In the genomic region with DNA sequence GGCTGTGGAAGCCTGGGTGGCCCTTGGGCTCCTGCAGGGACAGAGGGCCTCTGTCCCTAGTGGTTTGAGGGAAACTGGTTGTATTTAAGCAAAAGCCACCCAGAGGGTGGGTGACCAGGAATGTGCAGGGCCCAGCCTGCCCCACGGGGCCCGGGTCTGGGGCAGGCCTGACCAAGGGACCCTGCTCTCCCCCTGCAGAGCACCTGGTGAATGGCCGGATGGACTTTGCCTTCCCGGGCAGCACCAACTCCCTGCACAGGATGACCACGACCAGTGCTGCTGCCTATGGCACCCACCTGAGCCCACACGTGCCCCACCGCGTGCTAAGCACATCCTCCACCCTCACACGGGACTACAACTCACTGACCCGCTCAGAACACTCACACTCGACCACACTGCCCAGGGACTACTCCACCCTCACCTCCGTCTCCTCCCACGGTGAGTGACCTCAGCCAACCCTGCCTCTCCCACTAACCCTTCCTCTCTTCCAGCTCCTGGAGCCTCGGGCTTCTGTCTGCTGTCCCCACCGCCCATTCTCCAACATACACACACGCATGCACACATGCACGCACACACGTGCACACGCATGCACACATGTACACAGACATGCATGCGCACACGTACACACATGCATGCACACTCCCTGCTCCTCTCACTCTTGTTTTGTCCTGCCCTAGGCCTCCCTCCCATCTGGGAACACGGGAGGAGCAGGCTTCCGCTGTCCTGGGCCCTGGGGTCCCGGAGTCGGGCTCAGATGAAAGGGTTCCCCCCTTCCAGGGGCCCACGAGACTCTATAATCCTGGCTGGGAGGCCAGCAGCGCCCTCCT, we compare ENCODE assay signal across 9 cellular contexts. TPM values are rescaled to one million over a fixed set of nuclear protein-coding genes. Genes with fewer than 3 reads are reported as not detected.
DNase-seq lines count a peak whose midpoint lies in the region; ATAC-seq, FAIRE-seq and TF ChIP-seq lines count a peak whose summit lies in the region.
"Had no signal": no experiment of that assay in that cellular context is flagged by ENCODE, and none has a peak within 500 bp of the region (broad histone marks: within the 10 kb centered on the region; RNA-seq: fewer than 3 reads in every experiment).

No MANE protein-coding gene starts in this region.

- peaks cover 3% of the 10 kb centered on the region for H3K27me3 Mint-ChIP-seq in CD4-positive, alpha-beta T cell
- H3K27me3 Mint-ChIP-seq in neural progenitor cell (ENCODE audit: insufficient read depth, low read depth): peaks cover 10% of the 10 kb centered on the region

- no peak overlapping the region for H2BK15ac ChIP-seq in IMR-90 (ENCODE audit: low read depth, low read length)

- no peak overlapping the region for H2BK20ac ChIP-seq in IMR-90 (ENCODE audit: low read depth, low read length)

- H3K9me3 ChIP-seq in CD4-positive, alpha-beta T cell (ENCODE audit: control insufficient read depth, low read length): no peaks in the 10 kb centered on the region
- H3K9me3 ChIP-seq in IMR-90 (ENCODE audit: control insufficient read depth, insufficient read depth, low read length) (no peaks in the 10 kb centered on the region), K562 (replicated peaks; ENCODE audit: control insufficient read depth, insufficient read depth, low read depth, low read length) (no peaks in the 10 kb centered on the region), neural progenitor cell (ENCODE audit: low read depth) (no peaks in the 10 kb centered on the region)

- peak overlapping the region; percentile 82 to 95; a peak in 2 of 4 replicates for H4K8ac ChIP-seq in IMR-90 (ENCODE audit: low read depth in 2 of 2, low read length in 2 of 2)

- H3K4me1 Mint-ChIP-seq in CD4-positive, alpha-beta T cell (ENCODE audit: low read depth): peaks cover 12% of the 10 kb centered on the region
- H3K4me1 Mint-ChIP-seq in neural progenitor cell: peaks cover 14% of the 10 kb centered on the region

- CTCF ChIA-PET in CD4-positive, alpha-beta T cell (lab: Charles Lee): interaction anchor here (0.8 to 2.6 kb wide), 17 partner anchors 9 to 309 kb away, joined by 3 to 51 read pairs (median 9); partner anchors contain the start of genes GALK1, RECQL5, SAP30BP and SMIM5
- CTCF ChIA-PET in IMR-90 (lab: Yijun Ruan, JAX): interaction anchor here (0.9 to 1.9 kb wide), 6 partner anchors 7 to 121 kb away, joined by 3 to 16 read pairs (median 7); partner anchors contain the start of genes GALK1, SMIM5 and WBP2
- CTCF ChIA-PET in K562 (lab: Yijun Ruan, JAX; ENCODE audit: low intra/inter-chr PET ratio): no interaction called here

- H2AFZ ChIP-seq in IMR-90 (replicated peaks; ENCODE audit: low read length, poor library complexity) (peak overlapping the region; percentile 98), K562 (ENCODE audit: low read depth, low read length) (peak overlapping the region; percentile 97), neural progenitor cell (replicated peaks) (no peak overlapping the region)

- no peaks in the 10 kb centered on the region for H3K9me3 Mint-ChIP-seq in CD4-positive, alpha-beta T cell
- H3K9me3 Mint-ChIP-seq in neural progenitor cell: no peaks in the 10 kb centered on the region

- no peak overlapping the region; the same call in 1 of the 2 replicates for H4K91ac ChIP-seq in IMR-90 (ENCODE audit: insufficient read depth, low read depth, low read length)

- FAIRE-seq in K562 (lab: Jason Lieb, UNC): peak; percentile 71

- H3K4me1 ChIP-seq in IMR-90 (ENCODE audit: control insufficient read depth, insufficient read depth, low read length) (peaks cover 6% of the 10 kb centered on the region), K562 (replicated peaks in 1 of 2; ENCODE audit: control insufficient read depth in 2 of 2, insufficient read depth in 2 of 2, low read length in 2 of 2) (peaks cover 13 to 80% of the 10 kb centered on the region in 2 experiments), neural progenitor cell (peaks cover 9% of the 10 kb centered on the region)

- H3K4me3 ChIP-seq in IMR-90 (ENCODE audit: insufficient read depth, low read depth, low read length): no peak overlapping the region
- no peak overlapping the region for H3K4me3 ChIP-seq in K562
- no peak overlapping the region for H3K4me3 ChIP-seq in neural progenitor cell

- H2BK5ac ChIP-seq in IMR-90 (ENCODE audit: low read depth, low read length, poor library complexity, severe bottlenecking): no peak overlapping the region

- no peaks in the 10 kb centered on the region for H3K36me3 Mint-ChIP-seq in CD4-positive, alpha-beta T cell (ENCODE audit: low read depth)
- H3K36me3 Mint-ChIP-seq in neural progenitor cell: no peaks in the 10 kb centered on the region

- no peaks in the 10 kb centered on the region for H3K27me3 ChIP-seq in CD4-positive, alpha-beta T cell (ENCODE audit: control insufficient read depth, insufficient read depth, low read length)
- H3K27me3 ChIP-seq in IMR-90 (ENCODE audit: control insufficient read depth, insufficient read depth, low read length) (no peaks in the 10 kb centered on the region; the same call in 1 of the 2 replicates), K562 (ENCODE audit: control insufficient read depth in 2 of 2, insufficient read depth in 2 of 2, low read length in 2 of 2) (no peaks in the 10 kb centered on the region), neural progenitor cell (peaks cover 6% of the 10 kb centered on the region)

- no peak for TF ChIP-seq CTCF in CD4-positive, alpha-beta T cell (IDR thresholded peaks at IDR 0.05)
- no peak for TF ChIP-seq CTCF in IMR-90 (conservative IDR thresholded peaks at IDR 0.05; ENCODE audit: low read depth, low read length)
- TF ChIP-seq CTCF in K562 (IDR thresholded peaks at IDR 0.05 in 2 of 3, conservative IDR thresholded peaks at IDR 0.05 in 1 of 3; ENCODE audit: insufficient read depth in 2 of 3, low read depth in 1 of 3, low read length in 3 of 3): no peak
- no peak for TF ChIP-seq CTCF in neural progenitor cell (IDR thresholded peaks at IDR 0.05)

- no peak for TF ChIP-seq POLR2A in IMR-90 (IDR thresholded peaks at IDR 0.05; ENCODE audit: low read depth, low read length)
- TF ChIP-seq POLR2A in K562 (conservative IDR thresholded peaks at IDR 0.05): peak; percentile 43; the same call in 1 of the 2 replicates

- H3K79me2 ChIP-seq in K562 (ENCODE audit: control insufficient read depth, insufficient read depth, low read length) (no peaks in the 10 kb centered on the region), neural progenitor cell (ENCODE audit: low read depth) (no peaks in the 10 kb centered on the region)

- 83% methylated on average over 20 of the region's 27 CpGs; no CpG with 5 or more reads in 1 of the 2 experiments for whole genome bisulfite sequencing in IMR-90 (ENCODE audit: extremely low coverage in 2 of 2, insufficient read length in 1 of 2), 2 experiments
- WGBS in K562 (ENCODE audit: insufficient coverage, low coverage, missing lambda C conversion rate): 46% methylated on average over 21 of the region's 27 CpGs

- no peaks in the 10 kb centered on the region for H3K79me1 ChIP-seq in IMR-90 (ENCODE audit: low read depth in 1 of 2, low read length in 2 of 2)

- no peak overlapping the region for H3K56ac ChIP-seq in IMR-90 (ENCODE audit: extremely low read depth, insufficient read depth, low read length)

- H3K4me2 ChIP-seq in IMR-90 (ENCODE audit: low read depth, low read length) (no peak overlapping the region), K562 (ENCODE audit: insufficient read depth, low read length) (peak overlapping the region; percentile 61), neural progenitor cell (peak overlapping the region; percentile 80)

- H3K18ac ChIP-seq in IMR-90 (ENCODE audit: low read depth, low read length): no peak overlapping the region

- peak overlapping the region; percentile 52; the same call in 1 of the 2 replicates for H4K5ac ChIP-seq in IMR-90 (ENCODE audit: low read depth, low read length)

- TF ChIP-seq RAD21 in IMR-90 (IDR thresholded peaks at IDR 0.05; ENCODE audit: low read length) (no peak), K562 (CRISPR knock-in tag; conservative IDR thresholded peaks at IDR 0.05 in 1 of 2, IDR thresholded peaks at IDR 0.05 in 1 of 2) (no peak)

- peaks cover 22% of the 10 kb centered on the region for H3F3A ChIP-seq in neural progenitor cell (ENCODE audit: low read depth)

- H3K4me3 Mint-ChIP-seq in CD4-positive, alpha-beta T cell: peak overlapping the region; percentile 84
- H3K4me3 Mint-ChIP-seq in neural progenitor cell: peak overlapping the region; percentile 5

- intact Hi-C loops in CD4-positive, alpha-beta T cell (cut with DNase I, micrococcal nuclease): loop anchor here in 1 of 2 experiments (5.0 to 10.0 kb wide), 2 partner anchors 33 to 490 kb away; partner anchors contain the start of genes GGA3 and MRPS7
- intact Hi-C loops in IMR-90 (cut with micrococcal nuclease): no loop called here
- intact Hi-C loops in K562 (cut with micrococcal nuclease): loop anchor here (5.0 to 10.0 kb wide), 2 partner anchors 237 to 250 kb away; partner anchors contain the start of genes CASKIN2, CDK3 and TSEN54

- TF ChIP-seq EP300 in K562 (IDR thresholded peaks at IDR 0.05; ENCODE audit: low read length): no peak

- H3K9me1 ChIP-seq in IMR-90 (ENCODE audit: insufficient read depth, low read length) (peaks cover 3% of the 10 kb centered on the region; the same call in 1 of the 2 replicates), K562 (ENCODE audit: control insufficient read depth, insufficient read depth, low read length) (no peaks in the 10 kb centered on the region)

- H3K4ac ChIP-seq in IMR-90 (ENCODE audit: low read depth, low read length): no peak overlapping the region; the same call in 1 of the 2 replicates

- POLR2A ChIA-PET in CD4-positive, alpha-beta T cell (lab: Charles Lee): interaction anchor here (0.9 to 3.3 kb wide), 10 partner anchors 7 to 349 kb away, joined by 3 to 58 read pairs (median 8); partner anchors contain the start of genes GALK1, GRB2, RECQL5 and SAP30BP
- POLR2A ChIA-PET in IMR-90 (lab: Charles Lee; ENCODE audit: unreplicated experiment) (no interaction called here), K562 (lab: Yijun Ruan, JAX) (interaction anchor here (0.6 to 14.7 kb wide), 7 partner anchors 9 to 516 kb away, joined by 3 to 464 read pairs (median 6); partner anchors contain the start of gene GALK1)

- H3K27ac ChIP-seq in CD4-positive, alpha-beta T cell (ENCODE audit: low read depth, low read length): no peak overlapping the region
- no peak overlapping the region for H3K27ac ChIP-seq in IMR-90 (ENCODE audit: insufficient read depth, low read length)
- peak overlapping the region; percentile 76 for H3K27ac ChIP-seq in K562 (ENCODE audit: extremely low read depth, low read depth, low read length)
- no peak overlapping the region for H3K27ac ChIP-seq in neural progenitor cell

- no peak overlapping the region for H3K14ac ChIP-seq in IMR-90 (replicated peaks; ENCODE audit: low read depth, low read length)

- H3K23ac ChIP-seq in IMR-90 (ENCODE audit: low read depth, low read length): no peak overlapping the region

- dilution Hi-C loops in IMR-90 (cut with HindIII; ENCODE audit: low sequenced_read_pairs, unreplicated experiment): no loop called here

- H3K36me3 ChIP-seq in IMR-90 (ENCODE audit: control insufficient read depth, insufficient read depth, low read length): no peaks in the 10 kb centered on the region
- H3K36me3 ChIP-seq in K562 (ENCODE audit: control insufficient read depth, insufficient read depth, low read length): no peaks in the 10 kb centered on the region
- H3K36me3 ChIP-seq in neural progenitor cell: no peaks in the 10 kb centered on the region

- peak overlapping the region; percentile 70 for H2AK5ac ChIP-seq in IMR-90 (ENCODE audit: low read depth, low read length)

- no peak for ATAC-seq in CD4-positive, alpha-beta T cell (ENCODE audit: poor library complexity)
- no peak for ATAC-seq in IMR-90 (ENCODE audit: low read depth)
- ATAC-seq in K562: peak; percentile 23
- no peak for ATAC-seq in HG03342 (IDR thresholded peaks at IDR 0.05; ENCODE audit: unreplicated experiment)
- no peak for ATAC-seq in GM21576 (IDR thresholded peaks at IDR 0.05; ENCODE audit: unreplicated experiment)
- ATAC-seq: left colon had no signal

- in situ Hi-C loops in IMR-90 (cut with MboI; ENCODE audit: low sequenced_read_pairs): no loop called here
- in situ Hi-C loops in K562 (cut with MboI): no loop called here

- DNase-seq in CD4-positive, alpha-beta T cell: no peak
- DNase-seq in IMR-90 (no peak), K562 (ENCODE audit: extremely low read depth in 1 of 4, low spot score in 3 of 4) (peak; percentile 61 to 70 (median 64)), neural progenitor cell (ENCODE audit: low spot score) (no peak), SIG-M5 (lab: John Stamatoyannopoulos, UW) (no peak), globus pallidus (ENCODE audit: low spot score) (no peak)

- BruUV-seq in IMR-90 (replicated peaks; lab: Mats Ljungman, UMichigan): no TSS peak
- no TSS peak for BruUV-seq in K562 (replicated peaks; lab: Mats Ljungman, UMichigan)

- no peak overlapping the region for H2BK120ac ChIP-seq in IMR-90 (ENCODE audit: low read depth, low read length)

- peak overlapping the region; percentile 53 for H3K27ac Mint-ChIP-seq in CD4-positive, alpha-beta T cell
- H3K27ac Mint-ChIP-seq in neural progenitor cell: peak overlapping the region; percentile 5

- H2AK9ac ChIP-seq in IMR-90 (replicated peaks; ENCODE audit: low read depth, low read length, poor library complexity): peak overlapping the region; percentile 67

- H3K9ac ChIP-seq in IMR-90 (ENCODE audit: low read depth, low read length) (0 out of 2 replicates have a peak overlapping the region, but pooled peaks have one; percentile 36), K562 (ENCODE audit: insufficient read depth in 1 of 2, low read depth in 2 of 2, low read length in 2 of 2) (peak overlapping the region; percentile 59 to 91), neural progenitor cell (no peak overlapping the region)

- H4K20me1 ChIP-seq in IMR-90 (ENCODE audit: insufficient read depth, low read length): no peaks in the 10 kb centered on the region
- no peaks in the 10 kb centered on the region; the same call in 1 of the 2 replicates for H4K20me1 ChIP-seq in K562 (replicated peaks; ENCODE audit: control insufficient read depth, insufficient read depth, low read length)
- H4K20me1 ChIP-seq in neural progenitor cell (ENCODE audit: low read depth): no peaks in the 10 kb centered on the region

RNA-seq across cellular contexts. Expression of gene GALK1, which starts 10.4 kb away (rescaled TPM):
- 1 to 10 TPM; 5.9 to 6.0 TPM for total RNA-seq in CD4-positive, alpha-beta T cell
- 18.9 and 21.9 TPM in 2 replicates for total RNA-seq in IMR-90 (2012; rRNA removed)
- 19.9 and 28.7 TPM in 2 replicates for polyA plus RNA-seq in IMR-90 (2012; rRNA removed)
- polyA plus RNA-seq in IMR-90 (2012; cell fraction: cytosol; rRNA removed): 34.6 and 48.4 TPM in 2 replicates
- 51.9 and 143 TPM in 2 replicates for polyA plus RNA-seq in IMR-90 (2012; cell fraction: nucleus; rRNA removed; ENCODE audit: low replicate concordance)
- total RNA-seq in K562 (2011; cell fraction: chromatin; rRNA removed; ENCODE audit: low replicate concordance): 12.6 and 46.2 TPM in 2 replicates
- total RNA-seq in K562 (2011; cell fraction: nucleolus; rRNA removed): 46.2 and 53.6 TPM in 2 replicates
- total RNA-seq in K562 (2011; cell fraction: nucleoplasm; rRNA removed): 21.6 and 27.1 TPM in 2 replicates
- 51.6 and 58.5 TPM in 2 replicates for total RNA-seq in K562 (2014; rRNA removed)
- total RNA-seq in K562 (2014; rRNA removed; fragmentation: Illumina TruSeq; extraction: Trizol): 2.2 and 4.2 TPM in 2 replicates
- total RNA-seq in K562 (2015; rRNA removed; fragmentation: Illumina TruSeq; extraction: Trizol): 23.2 and 23.4 TPM in 2 replicates
- 41.6 and 46.7 TPM in 2 replicates for total RNA-seq in K562 (2021)
- 17.4 and 31.4 TPM in 2 replicates for polyA plus RNA-seq in K562 (2011; rRNA removed)
- 40.3 and 101 TPM in 2 replicates for polyA plus RNA-seq in K562 (2011; cell fraction: cytosol; rRNA removed)
- polyA plus RNA-seq in K562 (2011; cell fraction: nucleus; rRNA removed): 71.0 and 91.6 TPM in 2 replicates
- 29.9 and 60.2 TPM in 2 replicates for polyA plus RNA-seq in K562 (2012)
- 6.1 and 15.8 TPM in 2 replicates for polyA plus RNA-seq in K562 (2014; fragmentation: Illumina TruSeq; extraction: Trizol)
- polyA plus RNA-seq in K562 (2014; fragmentation: Nextera tagmentation; extraction: Ambion mirVana): 1 to 10 TPM in 1 of 2 experiments, under 1 TPM in 1; 0.45 to 2.1 TPM
- 36.4 and 40.3 TPM in 2 replicates for polyA plus RNA-seq in K562 (2014; rRNA removed)
- 7.4 and 9.8 TPM in 2 replicates for polyA minus RNA-seq in K562 (2011; rRNA and poly(A)+ RNA removed)
- 23.4 and 30.8 TPM in 2 replicates for polyA minus RNA-seq in K562 (2011; cell fraction: cytosol; rRNA and poly(A)+ RNA removed)
- polyA minus RNA-seq in K562 (2011; cell fraction: nucleus; rRNA and poly(A)+ RNA removed): 18.3 and 25.1 TPM in 2 replicates
- total RNA-seq in neural progenitor cell (ENCODE audit: low replicate concordance): 6.5 and 27.3 TPM in 2 replicates

RNA-seq across cellular contexts. Expression of gene UNK, which starts 30.0 kb away (rescaled TPM):
- 10 to 100 TPM; 33.7 to 36.1 TPM for total RNA-seq in CD4-positive, alpha-beta T cell
- total RNA-seq in IMR-90 (2012; rRNA removed) (15.4 and 15.8 TPM in 2 replicates), K562 (2014; rRNA removed) (12.8 and 16.0 TPM in 2 replicates), K562 (2014; rRNA removed; fragmentation: Illumina TruSeq; extraction: Trizol) (24.8 and 27.6 TPM in 2 replicates), K562 (2015; rRNA removed; fragmentation: Illumina TruSeq; extraction: Trizol) (25.8 and 27.7 TPM in 2 replicates), K562 (2021) (22.2 and 26.7 TPM in 2 replicates), neural progenitor cell (ENCODE audit: low replicate concordance) (38.5 and 43.0 TPM in 2 replicates)
- polyA plus RNA-seq in IMR-90 (2012; rRNA removed) (16.9 and 17.3 TPM in 2 replicates), K562 (2011; rRNA removed) (38.6 and 38.7 TPM in 2 replicates), K562 (2014; fragmentation: Illumina TruSeq; extraction: Trizol) (36.5 and 38.1 TPM in 2 replicates), K562 (2014; fragmentation: Nextera tagmentation; extraction: Ambion mirVana) (10 to 100 TPM; 13.7 to 18.8 TPM), K562 (2014; rRNA removed) (24.2 and 25.4 TPM in 2 replicates)
- 14.3 and 21.3 TPM in 2 replicates for polyA plus RNA-seq in IMR-90 (2012; cell fraction: cytosol; rRNA removed)
- polyA plus RNA-seq in IMR-90 (2012; cell fraction: nucleus; rRNA removed; ENCODE audit: low replicate concordance): 35.1 and 41.8 TPM in 2 replicates
- 112 and 148 TPM in 2 replicates for total RNA-seq in K562 (2011; cell fraction: chromatin; rRNA removed; ENCODE audit: low replicate concordance)
- 60.9 and 67.9 TPM in 2 replicates for total RNA-seq in K562 (2011; cell fraction: nucleolus; rRNA removed)
- total RNA-seq in K562 (2011; cell fraction: nucleoplasm; rRNA removed): 116 and 161 TPM in 2 replicates
- polyA plus RNA-seq in K562 (2011; cell fraction: cytosol; rRNA removed): 17.7 and 26.9 TPM in 2 replicates
- polyA plus RNA-seq in K562 (2011; cell fraction: nucleus; rRNA removed): 31.3 and 35.3 TPM in 2 replicates
- 20.2 and 24.9 TPM in 2 replicates for polyA plus RNA-seq in K562 (2012)
- polyA minus RNA-seq in K562 (2011; rRNA and poly(A)+ RNA removed): 25.3 and 43.9 TPM in 2 replicates
- polyA minus RNA-seq in K562 (2011; cell fraction: cytosol; rRNA and poly(A)+ RNA removed): 6.6 and 14.4 TPM in 2 replicates
- polyA minus RNA-seq in K562 (2011; cell fraction: nucleus; rRNA and poly(A)+ RNA removed): 17.8 and 34.1 TPM in 2 replicates

RNA-seq across cellular contexts. Expression of gene ITGB4, which starts 33.3 kb away (rescaled TPM):
- 1 to 10 TPM in 1 of 2 experiments, under 1 TPM in 1; 0.81 to 1.3 TPM for total RNA-seq in CD4-positive, alpha-beta T cell
- total RNA-seq in IMR-90 (2012; rRNA removed) (under 0.01 TPM in 1 of 2 replicates, not detected in the other), K562 (2014; rRNA removed) (0.05 and 0.82 TPM in 2 replicates), K562 (2014; rRNA removed; fragmentation: Illumina TruSeq; extraction: Trizol) (not detected in 2 replicates), K562 (2015; rRNA removed; fragmentation: Illumina TruSeq; extraction: Trizol) (0.25 and 0.26 TPM in 2 replicates), K562 (2021) (0.89 and 2.8 TPM in 2 replicates), neural progenitor cell (ENCODE audit: low replicate concordance) (1.1 TPM in 1 of 2 replicates, not detected in the other)
- polyA plus RNA-seq in IMR-90 (2012; rRNA removed) (0.27 and 0.39 TPM in 2 replicates), K562 (2011; rRNA removed) (0.95 and 1.3 TPM in 2 replicates), K562 (2014; fragmentation: Illumina TruSeq; extraction: Trizol) (0.58 and 0.86 TPM in 2 replicates), K562 (2014; fragmentation: Nextera tagmentation; extraction: Ambion mirVana) (not detected), K562 (2014; rRNA removed) (0.93 and 1.2 TPM in 2 replicates)
- polyA plus RNA-seq in IMR-90 (2012; cell fraction: cytosol; rRNA removed): 0.04 and 0.36 TPM in 2 replicates
- polyA plus RNA-seq in IMR-90 (2012; cell fraction: nucleus; rRNA removed; ENCODE audit: low replicate concordance): 0.63 and 1.5 TPM in 2 replicates
- total RNA-seq in K562 (2011; cell fraction: chromatin; rRNA removed; ENCODE audit: low replicate concordance): 0.84 and 1.1 TPM in 2 replicates
- total RNA-seq in K562 (2011; cell fraction: nucleolus; rRNA removed): 1.7 and 2.4 TPM in 2 replicates
- total RNA-seq in K562 (2011; cell fraction: nucleoplasm; rRNA removed): 1.4 and 1.9 TPM in 2 replicates
- polyA plus RNA-seq in K562 (2011; cell fraction: cytosol; rRNA removed): 1.1 and 2.0 TPM in 2 replicates
- polyA plus RNA-seq in K562 (2011; cell fraction: nucleus; rRNA removed): 2.3 and 2.6 TPM in 2 replicates
- polyA plus RNA-seq in K562 (2012): 1.9 and 4.1 TPM in 2 replicates
- polyA minus RNA-seq in K562 (2011; rRNA and poly(A)+ RNA removed): 0.24 and 0.32 TPM in 2 replicates
- polyA minus RNA-seq in K562 (2011; cell fraction: cytosol; rRNA and poly(A)+ RNA removed): 3.4 and 4.2 TPM in 2 replicates
- 0.89 and 1.2 TPM in 2 replicates for polyA minus RNA-seq in K562 (2011; cell fraction: nucleus; rRNA and poly(A)+ RNA removed)

Comparison
In these comparisons a context has a peak if more than half of its experiments do, and no peak if none do; other contexts are left out.
1. DNase-seq: peak in K562 (4 of 4); none in CD4-positive, alpha-beta T cell (0 of 10), IMR-90 (single experiment), neural progenitor cell (single experiment), SIG-M5 (single experiment) and globus pallidus (single experiment).